In genomic region chr19:35006342-35006998, GRCh38 we compare ENCODE assay signal across 1 cellular context.
TF ChIP-seq lines count a peak whose summit lies in the region.

No MANE protein-coding gene starts in this region.

TF ChIP-seq in HepG2, 621 proteins besides CTCF, POLR2A, EP300 and RAD21 (continued from another document and continues in another):
- TF ChIP-seq HNF1A (IDR thresholded peaks at IDR 0.05; ENCODE audit: low read depth) (peak; percentile 78), HNF1A (CRISPR knock-in tag; IDR thresholded peaks at IDR 0.05; ENCODE audit: borderline replicate concordance) (peak; percentile 95), ZNF296 (CRISPR knock-in tag; conservative IDR thresholded peaks at IDR 0.05) (no peak), ZBTB49 (CRISPR knock-in tag; IDR thresholded peaks at IDR 0.05; ENCODE audit: borderline replicate concordance) (no peak), ZNF142 (CRISPR knock-in tag; IDR thresholded peaks at IDR 0.05) (no peak), CEBPG (CRISPR knock-in tag; IDR thresholded peaks at IDR 0.05) (peak; percentile 75), ZNF317 (CRISPR knock-in tag; IDR thresholded peaks at IDR 0.05) (peak; percentile 46; the same call in 1 of the 2 replicates), MED8 (CRISPR knock-in tag; IDR thresholded peaks at IDR 0.05; ENCODE audit: insufficient replicate concordance) (peak; percentile 86), ETV5 (CRISPR knock-in tag; IDR thresholded peaks at IDR 0.05; ENCODE audit: borderline replicate concordance) (peak; percentile 88), MIER3 (CRISPR knock-in tag; IDR thresholded peaks at IDR 0.05; ENCODE audit: borderline replicate concordance) (peak; percentile 88; the same call in 1 of the 2 replicates), ZNF674 (CRISPR knock-in tag; IDR thresholded peaks at IDR 0.05; ENCODE audit: low read depth) (no peak), ZNF276 (CRISPR knock-in tag; IDR thresholded peaks at IDR 0.05; ENCODE audit: low read depth) (no peak), KLF12 (CRISPR knock-in tag; IDR thresholded peaks at IDR 0.05; ENCODE audit: borderline replicate concordance) (no peak), ELF1 (CRISPR knock-in tag; IDR thresholded peaks at IDR 0.05) (no peak; the same call in 1 of the 2 replicates), ATF1 (CRISPR knock-in tag; IDR thresholded peaks at IDR 0.05) (peak; percentile 18; the same call in 1 of the 2 replicates), ZNF557 (CRISPR knock-in tag; IDR thresholded peaks at IDR 0.05) (no peak), TBP (CRISPR knock-in tag; IDR thresholded peaks at IDR 0.05) (no peak), ZSCAN25 (CRISPR knock-in tag; IDR thresholded peaks at IDR 0.05) (peak; percentile 71), ZFP37 (CRISPR knock-in tag; IDR thresholded peaks at IDR 0.05; ENCODE audit: borderline replicate concordance) (no peak; the same call in 1 of the 2 replicates), CBFB (CRISPR knock-in tag; IDR thresholded peaks at IDR 0.05) (peak; percentile 87), CEBPZ (IDR thresholded peaks at IDR 0.05; ENCODE audit: low read length) (no peak), ZNF253 (CRISPR knock-in tag; IDR thresholded peaks at IDR 0.05; ENCODE audit: borderline replicate concordance) (no peak), ZNF740 (CRISPR knock-in tag; IDR thresholded peaks at IDR 0.05) (peak; percentile 40; the same call in 1 of the 2 replicates), DZIP1 (CRISPR knock-in tag; IDR thresholded peaks at IDR 0.05) (no peak), ZNF362 (CRISPR knock-in tag; IDR thresholded peaks at IDR 0.05; ENCODE audit: borderline replicate concordance) (peak; percentile 44; the same call in 1 of the 2 replicates), EED (CRISPR knock-in tag; IDR thresholded peaks at IDR 0.05) (no peak), SETDB1 (CRISPR knock-in tag; IDR thresholded peaks at IDR 0.05; ENCODE audit: borderline replicate concordance) (no peak), POGK (CRISPR knock-in tag; conservative IDR thresholded peaks at IDR 0.05) (no peak; the same call in 1 of the 2 replicates), SALL1 (CRISPR knock-in tag; IDR thresholded peaks at IDR 0.05) (peak; percentile 96), RBM22 (optimal IDR thresholded peaks at IDR 0.05; ENCODE audit: low read length) (no peak), NFE2L2 (IDR thresholded peaks at IDR 0.05; ENCODE audit: low read length) (no peak), ZNF232 (CRISPR knock-in tag; IDR thresholded peaks at IDR 0.05; ENCODE audit: borderline replicate concordance) (no peak)
